8 cellular contexts compared by ENCODE assay signal in genomic region chr6:165884813-165885765, GRCh38.
DNase-seq lines count a peak whose midpoint lies in the region; ATAC-seq lines count a peak whose summit lies in the region.

No MANE protein-coding gene starts in this region.

- no peak overlapping the region for H3K4ac ChIP-seq in mesendoderm (ENCODE audit: low read depth, low read length)

- H3K79me2 ChIP-seq in mesendoderm (ENCODE audit: control insufficient read depth, insufficient read depth, low read length): no peaks in the 10 kb centered on the region

- no peaks in the 10 kb centered on the region for H3K36me3 Mint-ChIP-seq in activated CD8-positive, alpha-beta T cell treated with anti-CD3 and anti-CD28 coated beads, Interleukin-2, amount 10 ng/mL, durations not matched to agents 7 days and 5 days (ENCODE audit: low read depth)

- H2BK15ac ChIP-seq in mesendoderm (replicated peaks; ENCODE audit: low read depth): no peak overlapping the region

- H3K27ac Mint-ChIP-seq in activated CD8-positive, alpha-beta T cell treated with anti-CD3 and anti-CD28 coated beads, Interleukin-2, amount 10 ng/mL, durations not matched to agents 7 days and 5 days: no peak overlapping the region

- no peak overlapping the region for H3K4me3 Mint-ChIP-seq in activated CD8-positive, alpha-beta T cell treated with anti-CD3 and anti-CD28 coated beads, Interleukin-2, amount 10 ng/mL, durations not matched to agents 7 days and 5 days

- no peak overlapping the region for H2BK5ac ChIP-seq in mesendoderm (ENCODE audit: low read length)

- no peak overlapping the region for H3K56ac ChIP-seq in mesendoderm (ENCODE audit: low read length)

- WGBS in mesendoderm (ENCODE audit: extremely low coverage, insufficient coverage, low lambda C conversion rate): no CpG with 5 or more reads among the region's 32 CpGs

- H3K36me3 ChIP-seq in mesendoderm (ENCODE audit: control insufficient read depth, insufficient read depth, low read length): no peaks in the 10 kb centered on the region

- ATAC-seq in GM18861 (IDR thresholded peaks at IDR 0.05; ENCODE audit: unreplicated experiment): peak; percentile 94
- ATAC-seq in HG03095 (IDR thresholded peaks at IDR 0.05; ENCODE audit: unreplicated experiment): peak; percentile 96
- peak; percentile 99 for ATAC-seq in activated CD8-positive, alpha-beta T cell treated with anti-CD3 and anti-CD28 coated beads, Interleukin-2, amount 10 ng/mL, durations not matched to agents 7 days and 5 days

- H2BK120ac ChIP-seq in mesendoderm (ENCODE audit: low read depth, low read length): no peak overlapping the region

- H3K4me3 ChIP-seq in mesendoderm (ENCODE audit: low read length): no peak overlapping the region

- no peak overlapping the region for H3K18ac ChIP-seq in mesendoderm (ENCODE audit: low read length)

- H4K8ac ChIP-seq in mesendoderm (ENCODE audit: low read depth, low read length): no peak overlapping the region

- DNase-seq in AG20443 (ENCODE audit: low spot score): peak; percentile 87
- peak; percentile 12 for DNase-seq in NCI-H526 treated with DMSO at 0.1 percent for 48 hours (lab: John Stamatoyannopoulos, UW)
- DNase-seq in activated CD8-positive, alpha-beta T cell treated with anti-CD3 and anti-CD28 coated beads, Interleukin-2, amount 10 ng/mL, durations not matched to agents 7 days and 5 days: peak; percentile 82
- peak; percentile 59 for DNase-seq in effector CD8-positive, alpha-beta T cell (lab: John Stamatoyannopoulos, UW)
- peak; percentile 86 for DNase-seq in mesendoderm
- DNase-seq in stimulated activated CD8-positive, alpha-beta memory T cell treated with anti-CD3 and anti-CD28 coated beads, Interleukin-4, amount 100 ng/mL, for 24 hours (ENCODE audit: low read depth): peak; percentile 61

- no peak overlapping the region for H3K4me2 ChIP-seq in mesendoderm (ENCODE audit: low read length)

- no peak overlapping the region for H3K23ac ChIP-seq in mesendoderm (ENCODE audit: low read length)

- H3K4me1 Mint-ChIP-seq in activated CD8-positive, alpha-beta T cell treated with anti-CD3 and anti-CD28 coated beads, Interleukin-2, amount 10 ng/mL, durations not matched to agents 7 days and 5 days (ENCODE audit: low read depth): peaks cover 13% of the 10 kb centered on the region

- no peaks in the 10 kb centered on the region for H3K27me3 ChIP-seq in mesendoderm (ENCODE audit: insufficient read depth, low read length, poor library complexity)

- H3K79me1 ChIP-seq in mesendoderm (ENCODE audit: low read length): no peaks in the 10 kb centered on the region

- H3K27me3 Mint-ChIP-seq in activated CD8-positive, alpha-beta T cell treated with anti-CD3 and anti-CD28 coated beads, Interleukin-2, amount 10 ng/mL, durations not matched to agents 7 days and 5 days (ENCODE audit: low read depth): peaks cover 9% of the 10 kb centered on the region

- CTCF ChIA-PET in activated CD8-positive, alpha-beta T cell treated with anti-CD3 and anti-CD28 coated beads, Interleukin-2, amount 10 ng/mL, durations not matched to agents 7 days and 5 days (lab: Charles Lee): interaction anchor here (1.1 to 4.2 kb wide), 5 partner anchors 11 to 221 kb away, joined by 3 to 39 read pairs (median 4); no protein-coding TSS in a partner anchor

- H3K9me3 Mint-ChIP-seq in activated CD8-positive, alpha-beta T cell treated with anti-CD3 and anti-CD28 coated beads, Interleukin-2, amount 10 ng/mL, durations not matched to agents 7 days and 5 days (ENCODE audit: insufficient read depth): no peaks in the 10 kb centered on the region

- POLR2A ChIA-PET in activated CD8-positive, alpha-beta T cell treated with anti-CD3 and anti-CD28 coated beads, Interleukin-2, amount 10 ng/mL, durations not matched to agents 7 days and 5 days (lab: Charles Lee): no interaction called here

- H3K4me1 ChIP-seq in mesendoderm (ENCODE audit: control insufficient read depth, low read depth, low read length): no peaks in the 10 kb centered on the region

- H3K27ac ChIP-seq in mesendoderm (ENCODE audit: low read depth, low read length): no peak overlapping the region

- no peak overlapping the region for H3K9ac ChIP-seq in mesendoderm (ENCODE audit: low read length)

- H2AK5ac ChIP-seq in mesendoderm (ENCODE audit: low read length): no peak overlapping the region

- no peak overlapping the region for H4K5ac ChIP-seq in mesendoderm (ENCODE audit: low read length)

Comparison
In these comparisons a context has a peak if more than half of its experiments do, and no peak if none do; other contexts are left out.
1. DNase-seq: peak in every context shown above with its lines; median percentile 87 in AG20443; 86 in mesendoderm; 82 in activated CD8-positive, alpha-beta T cell treated with anti-CD3 and anti-CD28 coated beads, Interleukin-2, amount 10 ng/mL, durations not matched to agents 7 days and 5 days; 61 in stimulated activated CD8-positive, alpha-beta memory T cell treated with anti-CD3 and anti-CD28 coated beads, Interleukin-4, amount 100 ng/mL, for 24 hours; 59 in effector CD8-positive, alpha-beta T cell; 12 in NCI-H526 treated with DMSO at 0.1 percent for 48 hours.